ENCODE assay signal across 1 cellular context in the genomic region with DNA sequence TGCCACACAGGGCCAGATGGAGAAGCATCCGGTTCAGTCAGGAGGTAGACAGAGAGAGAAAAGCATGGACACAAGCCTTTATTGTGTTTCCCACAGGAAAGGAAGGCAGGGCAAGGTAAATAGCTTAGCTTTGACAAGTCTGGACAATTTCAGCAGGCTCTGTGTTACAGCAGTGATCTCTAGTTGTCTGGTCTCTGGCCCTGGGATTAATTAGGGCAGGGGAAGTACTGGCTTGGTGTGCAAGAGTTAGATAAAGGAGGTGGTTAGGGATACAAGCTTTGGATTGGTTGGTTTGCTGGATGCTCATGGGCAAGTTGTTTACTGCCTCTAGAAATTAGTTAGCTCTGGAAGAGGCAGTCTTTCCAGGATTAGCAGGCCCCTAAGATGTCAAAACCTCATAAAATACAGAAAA.
TF ChIP-seq lines count a peak whose summit lies in the region.

No MANE protein-coding gene starts in this region.

TF ChIP-seq in K562, 482 proteins besides CTCF, POLR2A, EP300 and RAD21 (continued from another document):
- peak; percentile 22 to 38 for TF ChIP-seq AFF1 (IDR thresholded peaks at IDR 0.05; ENCODE audit: low read depth in 1 of 2, partially characterized antibody in 2 of 2)
- TF ChIP-seq NCOA1 (IDR thresholded peaks at IDR 0.05; ENCODE audit: low read depth): peak; percentile 50; the same call in 1 of the 2 replicates
- peak; percentile 59; the same call in 1 of the 2 replicates for TF ChIP-seq SMARCE1 (IDR thresholded peaks at IDR 0.05)
- TF ChIP-seq, protein P1, sequence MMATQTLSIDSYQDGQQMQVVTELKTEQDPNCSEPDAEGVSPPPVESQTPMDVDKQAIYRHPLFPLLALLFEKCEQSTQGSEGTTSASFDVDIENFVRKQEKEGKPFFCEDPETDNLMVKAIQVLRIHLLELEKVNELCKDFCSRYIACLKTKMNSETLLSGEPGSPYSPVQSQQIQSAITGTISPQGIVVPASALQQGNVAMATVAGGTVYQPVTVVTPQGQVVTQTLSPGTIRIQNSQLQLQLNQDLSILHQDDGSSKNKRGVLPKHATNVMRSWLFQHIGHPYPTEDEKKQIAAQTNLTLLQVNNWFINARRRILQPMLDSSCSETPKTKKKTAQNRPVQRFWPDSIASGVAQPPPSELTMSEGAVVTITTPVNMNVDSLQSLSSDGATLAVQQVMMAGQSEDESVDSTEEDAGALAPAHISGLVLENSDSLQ (IDR thresholded peaks at IDR 0.05): peak; percentile 14; the same call in 1 of the 2 replicates
- TF ChIP-seq CBFA2T3 (IDR thresholded peaks at IDR 0.05): peak; percentile 92
- TF ChIP-seq CTBP1 (IDR thresholded peaks at IDR 0.05; ENCODE audit: borderline replicate concordance): peak; percentile 81
- 0 out of 4 replicates have a peak, but pooled peaks of 1 of the 2 experiments have one; percentile 54 for TF ChIP-seq MNT (conservative IDR thresholded peaks at IDR 0.05)
- TF ChIP-seq NCOR1 (IDR thresholded peaks at IDR 0.05): peak; percentile 81
- no peak for TF ChIP-seq FOXK1 (CRISPR knock-in tag; IDR thresholded peaks at IDR 0.05; ENCODE audit: borderline replicate concordance)
